20 cellular contexts compared by ENCODE assay signal in the genomic region with DNA sequence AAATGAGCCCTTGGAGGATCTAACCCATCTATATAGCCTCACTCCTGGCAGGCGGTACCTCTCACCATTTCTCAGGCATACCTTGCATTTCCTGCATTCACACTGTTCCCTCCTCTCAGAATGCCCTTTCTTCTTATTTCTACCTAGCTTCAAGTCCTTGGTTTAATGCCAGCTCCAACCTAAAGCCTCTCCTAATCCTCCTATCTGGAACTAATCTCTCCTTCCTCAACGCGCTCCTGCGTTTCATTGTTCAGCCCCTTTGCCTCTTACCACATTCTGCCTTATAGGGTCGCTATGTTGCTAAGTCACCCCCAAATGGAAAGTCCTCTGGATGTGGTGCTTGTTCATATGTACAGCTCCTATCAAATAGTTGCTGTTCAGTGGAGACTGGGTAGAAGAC.
DNase-seq lines count a peak whose midpoint lies in the region; ATAC-seq, FAIRE-seq and TF ChIP-seq lines count a peak whose summit lies in the region.
"Had no signal": no experiment of that assay in that cellular context is flagged by ENCODE, and none has a peak within 500 bp of the region (broad histone marks: within the 10 kb centered on the region; RNA-seq: fewer than 3 reads in every experiment).

No MANE protein-coding gene starts in this region.

- no peak overlapping the region for H3K4me3 ChIP-seq in SJCRH30
- H3K4me3 ChIP-seq in retinal pigment epithelial cell (ENCODE audit: low read length): no peak overlapping the region
- H3K4me3 ChIP-seq: GM23248, HAP-1 had no signal

- no peaks in the 10 kb centered on the region for H3K36me3 Mint-ChIP-seq in nephron progenitor cell (ENCODE audit: low read depth)
- H3K36me3 Mint-ChIP-seq in endothelial cell (ENCODE audit: low read depth, unreplicated experiment): no peaks in the 10 kb centered on the region
- H3K36me3 Mint-ChIP-seq: CD4-positive, CD25-positive, alpha-beta regulatory T cell; IgD-negative memory B cell had no signal

- TF ChIP-seq CTCF in nephron progenitor cell (IDR thresholded peaks at IDR 0.05) (no peak), retinal pigment epithelial cell (conservative IDR thresholded peaks at IDR 0.05; ENCODE audit: low read depth, low read length) (peak; percentile 17), endothelial cell (IDR thresholded peaks at IDR 0.05; ENCODE audit: unreplicated experiment) (no peak)

- peaks cover 23% of the 10 kb centered on the region for H3K4me1 ChIP-seq in SJCRH30

- H3K27ac ChIP-seq in SJCRH30: peak overlapping the region; percentile 59
- H3K27ac ChIP-seq: GM23248 had no signal

- no peak for FAIRE-seq in frontal cortex (lab: Jason Lieb, UNC)
- FAIRE-seq: D721Med, GM12892, GM18507, HepG2 had no signal

- no peaks in the 10 kb centered on the region for H3K36me3 ChIP-seq in SJCRH30
- H3K36me3 ChIP-seq: HAP-1 had no signal

- H3K9me3 Mint-ChIP-seq in nephron progenitor cell (no peaks in the 10 kb centered on the region), endothelial cell (ENCODE audit: unreplicated experiment) (no peaks in the 10 kb centered on the region)
- H3K9me3 Mint-ChIP-seq: IgD-negative memory B cell had no signal

- no peak for ATAC-seq in HG03159 (IDR thresholded peaks at IDR 0.05; ENCODE audit: unreplicated experiment)
- ATAC-seq: HepG2 had no signal

- H3K4me1 Mint-ChIP-seq in nephron progenitor cell (peaks cover 70% of the 10 kb centered on the region), endothelial cell (ENCODE audit: unreplicated experiment) (no peaks in the 10 kb centered on the region)
- H3K4me1 Mint-ChIP-seq: B cell; CD4-positive, CD25-positive, alpha-beta regulatory T cell had no signal

- H3K9me3 ChIP-seq in SJCRH30 (replicated peaks): no peaks in the 10 kb centered on the region
- H3K9me3 ChIP-seq: Caco-2, HAP-1 had no signal

- H3K4me3 Mint-ChIP-seq in nephron progenitor cell (no peak overlapping the region), endothelial cell (ENCODE audit: unreplicated experiment) (no peak overlapping the region)
- H3K4me3 Mint-ChIP-seq: B cell; CD4-positive, CD25-positive, alpha-beta regulatory T cell; IgD-negative memory B cell had no signal

- H3K27ac Mint-ChIP-seq in nephron progenitor cell: peak overlapping the region; percentile 10
- H3K27ac Mint-ChIP-seq in endothelial cell (ENCODE audit: unreplicated experiment): no peak overlapping the region
- H3K27ac Mint-ChIP-seq: B cell; CD4-positive, CD25-positive, alpha-beta regulatory T cell; IgD-negative memory B cell had no signal

- H3K27me3 ChIP-seq in SJCRH30: no peaks in the 10 kb centered on the region

- H3K27me3 Mint-ChIP-seq in nephron progenitor cell (ENCODE audit: low read depth, poor library complexity): peaks cover 8% of the 10 kb centered on the region
- no peaks in the 10 kb centered on the region for H3K27me3 Mint-ChIP-seq in endothelial cell (ENCODE audit: unreplicated experiment)
- H3K27me3 Mint-ChIP-seq: CD4-positive, CD25-positive, alpha-beta regulatory T cell had no signal

- peak; percentile 19 for DNase-seq in ELF-1 (ENCODE audit: low read depth, low spot score)
- DNase-seq in SJCRH30: peak; percentile 78 to 95
- DNase-seq in nephron progenitor cell: no peak
- peak; percentile 72 for DNase-seq in retinal pigment epithelial cell (ENCODE audit: low read depth)
- DNase-seq in endothelial cell (ENCODE audit: low spot score): no peak
- DNase-seq in frontal cortex (ENCODE audit: low spot score in 2 of 2): no peak
- DNase-seq: 8988T; C1 segment of cervical spinal cord; Caco-2; CD4-positive, CD25-positive, alpha-beta regulatory T cell; GDM1; GM23248 had no signal

Comparison
In these comparisons a context has a peak if more than half of its experiments do, and no peak if none do; other contexts are left out.
1. DNase-seq: peak in ELF-1 (single experiment), SJCRH30 (2 of 2) and retinal pigment epithelial cell (single experiment); none in nephron progenitor cell (single experiment), endothelial cell (single experiment) and frontal cortex (0 of 2).